38 cellular contexts compared by ENCODE assay signal in the genomic region with DNA sequence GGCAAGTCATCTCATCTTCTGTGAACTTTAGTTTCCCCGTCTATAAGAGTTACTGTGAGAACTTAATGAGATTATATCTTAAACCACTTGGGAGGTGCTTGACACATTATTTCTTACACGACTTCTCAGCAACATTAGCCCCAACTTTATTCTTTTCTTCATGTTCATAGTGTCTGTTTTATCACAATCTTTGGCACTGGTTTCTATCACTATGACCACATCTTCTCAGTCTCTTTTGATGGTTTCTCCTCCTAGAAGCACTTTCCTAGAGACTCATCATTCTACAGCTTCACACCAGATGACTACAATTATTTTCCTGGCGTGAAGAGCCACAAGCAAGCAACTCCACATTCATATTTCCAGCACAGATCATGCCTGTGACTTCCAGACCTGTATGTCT.
"Had no signal": no experiment of that assay in that cellular context is flagged by ENCODE, and none has a peak within 500 bp of the region (broad histone marks: within the 10 kb centered on the region; RNA-seq: fewer than 3 reads in every experiment).

No MANE protein-coding gene starts in this region.

- H3K36me3 ChIP-seq: breast epithelium, MG63, WERI-Rb-1 had no signal

- H3K27ac Mint-ChIP-seq: activated CD4-positive, alpha-beta memory T cell treated with anti-CD3 and anti-CD28 coated beads, Interleukin-2, amount 10 ng/mL, durations not matched to agents 7 days and 5 days; activated CD8-positive, alpha-beta memory T cell treated with anti-CD3 and anti-CD28 coated beads, Interleukin-2, amount 10 ng/mL, durations not matched to agents 7 days and 5 days; activated naive CD8-positive, alpha-beta T cell treated with anti-CD3 and anti-CD28 coated beads, Interleukin-2, amount 10 ng/mL, durations not matched to agents 7 days and 5 days; activated T-cell treated with anti-CD3 and anti-CD28 coated beads, Interleukin-2, amount 50 U/mL, for 72 hours; activated T-helper 17 cell treated with anti-CD3 and anti-CD28 coated beads, Interleukin-2, amount 50 U/mL, for 72 hours had no signal

- H3K9me3 Mint-ChIP-seq: activated CD4-positive, alpha-beta memory T cell treated with anti-CD3 and anti-CD28 coated beads, Interleukin-2, amount 10 ng/mL, durations not matched to agents 7 days and 5 days; activated naive CD8-positive, alpha-beta T cell treated with anti-CD3 and anti-CD28 coated beads, Interleukin-2, amount 10 ng/mL, durations not matched to agents 7 days and 5 days; activated T-cell treated with anti-CD3 and anti-CD28 coated beads, Interleukin-2, amount 50 U/mL, for 72 hours; activated T-helper 17 cell treated with anti-CD3 and anti-CD28 coated beads, Interleukin-2, amount 50 U/mL, for 72 hours had no signal

- H3K4me2 ChIP-seq: PC-9 had no signal

- H3K9me3 ChIP-seq: body of pancreas, breast epithelium, MG63 had no signal

- H3K36me3 Mint-ChIP-seq: activated CD8-positive, alpha-beta memory T cell treated with anti-CD3 and anti-CD28 coated beads, Interleukin-2, amount 10 ng/mL, durations not matched to agents 7 days and 5 days; activated naive CD8-positive, alpha-beta T cell treated with anti-CD3 and anti-CD28 coated beads, Interleukin-2, amount 10 ng/mL, durations not matched to agents 7 days and 5 days had no signal

- H3K4me3 ChIP-seq: body of pancreas, breast epithelium, MG63, PC-9 had no signal

- DNase-seq: activated CD4-positive, alpha-beta memory T cell treated with anti-CD3 and anti-CD28 coated beads, Interleukin-2, amount 10 ng/mL, durations not matched to agents 7 days and 5 days; activated CD4-positive, alpha-beta T cell treated with anti-CD3 and anti-CD28 coated beads for 1 hour; activated CD4-positive, alpha-beta T cell treated with anti-CD3 and anti-CD28 coated beads for 48 hours; activated CD4-positive, CD25-positive, alpha-beta regulatory T cell; activated CD8-positive, alpha-beta memory T cell treated with anti-CD3 and anti-CD28 coated beads for 24 hours; activated CD8-positive, alpha-beta memory T cell treated with anti-CD3 and anti-CD28 coated beads, Interleukin-2, amount 10 ng/mL, durations not matched to agents 7 days and 5 days; activated effector memory CD4-positive, alpha-beta T cell treated with anti-CD3 and anti-CD28 coated beads, Interleukin-2, amount 50 U/mL, for 16 hours; activated naive CD4-positive, alpha-beta T cell; activated naive CD4-positive, alpha-beta T cell treated with anti-CD3 and anti-CD28 coated beads, Interleukin-2, amount 50 U/mL, for 16 hours; activated naive CD8-positive, alpha-beta T cell treated with anti-CD3 and anti-CD28 coated beads, Interleukin-2, amount 10 ng/mL, durations not matched to agents 7 days and 5 days; activated T-cell treated with anti-CD3 and anti-CD28 coated beads, Interleukin-2, amount 50 U/mL, for 1 hour; activated T-cell treated with anti-CD3 and anti-CD28 coated beads, Interleukin-2, amount 50 U/mL, for 72 hours; amygdala; body of pancreas; cerebellar nuclear complex; Karpas-422; KBM-7; MG63; NCI-H1048; NCI-H1105 treated with DMSO at 0.1 percent for 48 hours; NCI-H1436; NCI-H1694; NCI-H1930; NCI-H2081 treated with DMSO at 0.1 percent for 48 hours; NCI-H226; NCI-H446 treated with DMSO at 0.1 percent for 48 hours; NCI-H524; NCI-H69; NK-92 treated with Interleukin-12 subunit alpha and Interleukin-12 subunit beta, amount 100 ng/mL, for 24 hours; PC-9; Right ventricle myocardium superior; SW 1271; T-helper 1 cell; T-helper 2 cell; T1000; WERI-Rb-1 had no signal

- H2AFZ ChIP-seq: PC-9 had no signal

- ATAC-seq: activated CD8-positive, alpha-beta memory T cell treated with anti-CD3 and anti-CD28 coated beads, Interleukin-2, amount 10 ng/mL, durations not matched to agents 7 days and 5 days; activated T-cell treated with anti-CD3 and anti-CD28 coated beads, Interleukin-2, amount 50 U/mL, for 72 hours; activated T-helper 17 cell treated with anti-CD3 and anti-CD28 coated beads, Interleukin-2, amount 50 U/mL, for 72 hours; body of pancreas had no signal

- H3K27ac ChIP-seq: body of pancreas, breast epithelium, PC-9, WERI-Rb-1 had no signal

- H3K4me1 ChIP-seq: body of pancreas, breast epithelium had no signal

- H3K4me3 Mint-ChIP-seq: activated CD4-positive, alpha-beta memory T cell treated with anti-CD3 and anti-CD28 coated beads, Interleukin-2, amount 10 ng/mL, durations not matched to agents 7 days and 5 days; activated CD8-positive, alpha-beta memory T cell treated with anti-CD3 and anti-CD28 coated beads, Interleukin-2, amount 10 ng/mL, durations not matched to agents 7 days and 5 days; activated naive CD8-positive, alpha-beta T cell treated with anti-CD3 and anti-CD28 coated beads, Interleukin-2, amount 10 ng/mL, durations not matched to agents 7 days and 5 days; activated T-cell treated with anti-CD3 and anti-CD28 coated beads, Interleukin-2, amount 50 U/mL, for 72 hours; activated T-helper 17 cell treated with anti-CD3 and anti-CD28 coated beads, Interleukin-2, amount 50 U/mL, for 72 hours had no signal

- H3K4me1 Mint-ChIP-seq: activated CD4-positive, alpha-beta memory T cell treated with anti-CD3 and anti-CD28 coated beads, Interleukin-2, amount 10 ng/mL, durations not matched to agents 7 days and 5 days; activated CD8-positive, alpha-beta memory T cell treated with anti-CD3 and anti-CD28 coated beads, Interleukin-2, amount 10 ng/mL, durations not matched to agents 7 days and 5 days; activated naive CD8-positive, alpha-beta T cell treated with anti-CD3 and anti-CD28 coated beads, Interleukin-2, amount 10 ng/mL, durations not matched to agents 7 days and 5 days; activated T-helper 17 cell treated with anti-CD3 and anti-CD28 coated beads, Interleukin-2, amount 50 U/mL, for 72 hours had no signal
